ENCODE assay signal across 19 cellular contexts in the genomic region with DNA sequence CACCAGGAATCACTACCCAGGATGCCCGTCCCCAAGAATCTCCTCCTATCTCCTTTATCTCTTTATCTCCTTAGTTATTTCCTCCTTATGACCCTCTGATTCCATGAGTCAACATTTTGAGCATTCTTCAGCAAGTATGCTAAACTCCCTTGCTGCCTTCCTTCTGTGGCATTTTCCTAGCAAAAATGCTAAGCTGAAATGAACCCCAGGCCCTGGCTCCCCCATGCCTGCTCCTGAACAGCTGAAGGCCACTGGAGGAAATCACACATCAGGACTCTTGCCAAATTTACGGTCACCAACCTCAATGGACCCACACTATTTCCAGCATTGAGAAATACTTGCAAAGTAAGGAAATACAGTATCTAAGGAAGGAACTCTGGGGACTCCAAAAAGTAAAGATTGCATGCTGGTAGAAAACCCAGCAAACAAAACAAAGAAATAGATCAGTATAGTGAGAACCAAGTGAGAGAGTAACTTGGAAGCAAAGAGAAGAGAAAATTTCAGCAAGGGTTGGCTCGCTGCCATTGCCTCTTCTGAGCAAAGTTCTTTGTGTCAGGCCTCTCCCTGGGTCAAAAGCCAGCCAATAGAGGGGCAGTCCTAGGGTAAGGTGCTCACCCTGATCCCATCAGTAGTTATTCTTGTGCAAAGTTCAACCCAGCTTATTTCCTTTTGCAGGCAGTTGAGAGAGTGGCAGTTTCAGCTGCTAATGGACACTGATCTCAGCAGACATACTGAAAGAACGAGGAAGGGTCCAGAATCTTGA. TPM values are rescaled to one million over a fixed set of nuclear protein-coding genes. Genes with fewer than 3 reads are reported as not detected.
DNase-seq lines count a peak whose midpoint lies in the region; ATAC-seq and TF ChIP-seq lines count a peak whose summit lies in the region.
"Had no signal": no experiment of that assay in that cellular context is flagged by ENCODE, and none has a peak within 500 bp of the region (broad histone marks: within the 10 kb centered on the region; RNA-seq: fewer than 3 reads in every experiment).

No MANE protein-coding gene starts in this region.

- H3K4me1 ChIP-seq in PC-3 (ENCODE audit: insufficient read depth, low read length), result no peaks in the 10 kb centered on the region
- peaks cover 3% of the 10 kb centered on the region for H3K4me1 ChIP-seq in parathyroid adenoma
- H3K4me1 ChIP-seq in gastroesophageal sphincter, result peaks cover 0 to 4% (median 0%) of the 10 kb centered on the region in 3 donors
- H3K4me1 ChIP-seq: right atrium auricular region had no signal

- TF ChIP-seq CTCF in PC-3 (conservative IDR thresholded peaks at IDR 0.05; ENCODE audit: low read depth, low read length) (no peak), fibroblast of the aortic adventitia (IDR thresholded peaks at IDR 0.05; ENCODE audit: insufficient read depth, low read length) (no peak), parathyroid adenoma (IDR thresholded peaks at IDR 0.05) (no peak), gastroesophageal sphincter (IDR thresholded peaks at IDR 0.05) (no peak), WERI-Rb-1 (IDR thresholded peaks at IDR 0.05; ENCODE audit: low read depth, low read length) (no peak)

- no peak for TF ChIP-seq POLR2A in gastroesophageal sphincter (IDR thresholded peaks at IDR 0.05)

- BruUV-seq in PC-3 (replicated peaks; lab: Mats Ljungman, UMichigan), result no TSS peak

- no peak overlapping the region for H3K4me3 ChIP-seq in PC-3 (ENCODE audit: low read length)
- H3K4me3 ChIP-seq in fibroblast of the aortic adventitia (ENCODE audit: low read depth, low read length), result no peak overlapping the region
- no peak overlapping the region for H3K4me3 ChIP-seq in parathyroid adenoma (ENCODE audit: low read depth, low read length)
- H3K4me3 ChIP-seq in gastroesophageal sphincter, result no peak overlapping the region
- H3K4me3 ChIP-seq in WERI-Rb-1 (ENCODE audit: low read depth, low read length), result no peak overlapping the region
- H3K4me3 ChIP-seq: right atrium auricular region had no signal

- no peak for TF ChIP-seq EP300 in gastroesophageal sphincter (IDR thresholded peaks at IDR 0.05)

- no peaks in the 10 kb centered on the region for H3K9me3 ChIP-seq in PC-3 (ENCODE audit: low read length)
- H3K9me3 ChIP-seq in parathyroid adenoma (ENCODE audit: control insufficient read depth, low read length), result no peaks in the 10 kb centered on the region
- no peaks in the 10 kb centered on the region for H3K9me3 ChIP-seq in gastroesophageal sphincter
- no peaks in the 10 kb centered on the region for H3K9me3 ChIP-seq in WERI-Rb-1 (ENCODE audit: severe bottlenecking)

- POLR2A ChIA-PET in PC-3 (lab: Charles Lee; ENCODE audit: unreplicated experiment), result no interaction called here

- no peak for ATAC-seq in PC-3
- no peak for ATAC-seq in gastroesophageal sphincter
- no peak for ATAC-seq in HG02763 (IDR thresholded peaks at IDR 0.05; ENCODE audit: unreplicated experiment)
- ATAC-seq: activated CD8-positive, alpha-beta T cell treated with anti-CD3 and anti-CD28 coated beads for 36 hours; stimulated activated naive CD8-positive, alpha-beta T cell treated with anti-CD3 and anti-CD28 coated beads, Interleukin-15, Interleukin-2, amounts not matched to agents 100 U/mL and 50 U/mL, for 24 hours had no signal

- in situ Hi-C loops in Caki2 (cut with HindIII; ENCODE audit: low pct_unique_long_range_greater_than_20kb, low sequenced_read_pairs), result no loop called here

- H3K36me3 ChIP-seq in PC-3 (ENCODE audit: low read depth, low read length) (no peaks in the 10 kb centered on the region), parathyroid adenoma (ENCODE audit: control insufficient read depth, insufficient read depth, low read length) (peaks cover 3% of the 10 kb centered on the region), gastroesophageal sphincter (no peaks in the 10 kb centered on the region), WERI-Rb-1 (no peaks in the 10 kb centered on the region)
- H3K36me3 ChIP-seq: right atrium auricular region had no signal

- 58 to 91% methylated on average over 1 to 4 of the region's 4 CpGs for WGBS in gastroesophageal sphincter (ENCODE audit: low coverage in 1 of 2), 2 donors

- H3K4me2 ChIP-seq in PC-3 (ENCODE audit: low read length), result no peak overlapping the region
- H3K4me2 ChIP-seq in parathyroid adenoma (ENCODE audit: low read length), result no peak overlapping the region

- H3K9me2 ChIP-seq in PC-3 (replicated peaks; ENCODE audit: low read length), result no peaks in the 10 kb centered on the region

- H2AFZ ChIP-seq in PC-3 (ENCODE audit: low read length) (no peak overlapping the region), parathyroid adenoma (peak overlapping the region; percentile 20)

- intact Hi-C loops in PC-3 (cut with micrococcal nuclease), result no loop called here

- H3K27ac ChIP-seq in PC-3 (ENCODE audit: low read length) (no peak overlapping the region), parathyroid adenoma (no peak overlapping the region), gastroesophageal sphincter (no peak overlapping the region), WERI-Rb-1 (no peak overlapping the region)
- H3K27ac ChIP-seq: right atrium auricular region had no signal

- DNase-seq in Caki2 (ENCODE audit: low read depth) (peak; percentile 8), PC-3 (peak; percentile 8), fibroblast of the aortic adventitia (ENCODE audit: low read depth) (peak; percentile 18), WERI-Rb-1 (no peak), NCI-H1930 (lab: John Stamatoyannopoulos, UW) (no peak)
- DNase-seq: activated CD8-positive, alpha-beta T cell treated with anti-CD3 and anti-CD28 coated beads for 36 hours; activated naive CD4-positive, alpha-beta T cell; cerebellar nuclear complex; GF-D8; H9; naive B cell; NCI-H1092 treated with DMSO at 0.1 percent for 48 hours; RPMI8226; stimulated activated naive CD8-positive, alpha-beta T cell treated with anti-CD3 and anti-CD28 coated beads, Interleukin-15, Interleukin-2, amounts not matched to agents 100 U/mL and 50 U/mL, for 24 hours had no signal

- H3F3A ChIP-seq in PC-3 (ENCODE audit: low read length, unreplicated experiment), result no peaks in the 10 kb centered on the region

- no peak overlapping the region for H3K9ac ChIP-seq in PC-3 (ENCODE audit: low read length)
- no peak overlapping the region for H3K9ac ChIP-seq in parathyroid adenoma

- CTCF ChIA-PET in PC-3 (lab: Charles Lee), result no interaction called here

- H3K79me2 ChIP-seq in PC-3 (ENCODE audit: low read length) (no peaks in the 10 kb centered on the region), parathyroid adenoma (no peaks in the 10 kb centered on the region)

- H4K20me1 ChIP-seq in PC-3 (ENCODE audit: low read length), result no peaks in the 10 kb centered on the region

- H3K27me3 ChIP-seq in PC-3 (ENCODE audit: low read length) (no peaks in the 10 kb centered on the region), parathyroid adenoma (ENCODE audit: control insufficient read depth, insufficient read depth, low read length) (no peaks in the 10 kb centered on the region), gastroesophageal sphincter (no peaks in the 10 kb centered on the region), WERI-Rb-1 (ENCODE audit: insufficient read depth, low read depth, severe bottlenecking) (no peaks in the 10 kb centered on the region)
- H3K27me3 ChIP-seq: right atrium auricular region had no signal

RNA-seq across cellular contexts. Expression of a gene that starts 5.1 kb away (rescaled TPM):
- not detected in 2 replicates for total RNA-seq in Caki2 (2014; rRNA removed; shearing (Covaris generic); ENCODE audit: low replicate concordance)
- total RNA-seq in PC-3 (2014; rRNA removed), result not detected in 2 replicates
- not detected in 2 replicates for total RNA-seq in fibroblast of the aortic adventitia (ENCODE audit: low replicate concordance)
- 1 to 10 TPM in 1 of 4 donors, under 1 TPM in 1, not detected in 2; 0.12 to 1.1 TPM for total RNA-seq in gastroesophageal sphincter
- total RNA-seq: activated CD8-positive, alpha-beta T cell treated with anti-CD3 and anti-CD28 coated beads for 36 hours; H9; NCI-H460; right atrium auricular region had no signal

Comparison
In these comparisons a context has a peak if more than half of its experiments do, and no peak if none do; other contexts are left out.
1. DNase-seq: peak in Caki2 (single experiment), PC-3 (single experiment) and fibroblast of the aortic adventitia (single experiment); none in WERI-Rb-1 (single experiment) and NCI-H1930 (0 of 2).